In the genomic region with DNA sequence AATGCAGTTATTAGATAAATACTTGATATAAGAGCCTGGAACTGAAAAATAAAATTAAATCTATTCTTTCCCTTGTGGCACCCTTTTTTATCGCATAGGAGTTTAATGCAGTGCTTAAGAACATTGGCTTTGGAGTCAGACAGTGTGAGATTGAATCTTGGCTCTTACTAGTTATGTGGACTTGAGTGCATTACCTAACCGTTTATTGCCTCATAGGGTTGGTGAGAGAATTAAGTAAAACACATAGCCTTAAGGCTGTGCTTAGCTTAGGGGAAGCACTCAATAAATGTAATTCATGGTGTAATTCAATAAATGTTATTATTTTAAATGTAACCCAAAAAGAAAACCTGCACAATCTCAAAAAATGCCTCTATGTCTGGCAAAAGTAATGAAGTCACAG, we compare ENCODE assay signal across 2 cellular contexts.
TF ChIP-seq lines count a peak whose summit lies in the region.

No MANE protein-coding gene starts in this region.

TF ChIP-seq in GM12891, 5 proteins besides CTCF, POLR2A, EP300 and RAD21:
- no peak for TF ChIP-seq POLR2AphosphoS5 (IDR thresholded peaks at IDR 0.05; ENCODE audit: low read depth, low read length)
- TF ChIP-seq PAX5 (IDR thresholded peaks at IDR 0.05; ENCODE audit: insufficient read depth, low read length, severe bottlenecking) = no peak
- TF ChIP-seq TAF1 (IDR thresholded peaks at IDR 0.05; ENCODE audit: low read depth, low read length) = no peak
- TF ChIP-seq SPI1 (IDR thresholded peaks at IDR 0.05; ENCODE audit: low read depth, low read length) = no peak

TF ChIP-seq in H1, 55 proteins besides CTCF, POLR2A, EP300 and RAD21:
- TF ChIP-seq, protein P1, sequence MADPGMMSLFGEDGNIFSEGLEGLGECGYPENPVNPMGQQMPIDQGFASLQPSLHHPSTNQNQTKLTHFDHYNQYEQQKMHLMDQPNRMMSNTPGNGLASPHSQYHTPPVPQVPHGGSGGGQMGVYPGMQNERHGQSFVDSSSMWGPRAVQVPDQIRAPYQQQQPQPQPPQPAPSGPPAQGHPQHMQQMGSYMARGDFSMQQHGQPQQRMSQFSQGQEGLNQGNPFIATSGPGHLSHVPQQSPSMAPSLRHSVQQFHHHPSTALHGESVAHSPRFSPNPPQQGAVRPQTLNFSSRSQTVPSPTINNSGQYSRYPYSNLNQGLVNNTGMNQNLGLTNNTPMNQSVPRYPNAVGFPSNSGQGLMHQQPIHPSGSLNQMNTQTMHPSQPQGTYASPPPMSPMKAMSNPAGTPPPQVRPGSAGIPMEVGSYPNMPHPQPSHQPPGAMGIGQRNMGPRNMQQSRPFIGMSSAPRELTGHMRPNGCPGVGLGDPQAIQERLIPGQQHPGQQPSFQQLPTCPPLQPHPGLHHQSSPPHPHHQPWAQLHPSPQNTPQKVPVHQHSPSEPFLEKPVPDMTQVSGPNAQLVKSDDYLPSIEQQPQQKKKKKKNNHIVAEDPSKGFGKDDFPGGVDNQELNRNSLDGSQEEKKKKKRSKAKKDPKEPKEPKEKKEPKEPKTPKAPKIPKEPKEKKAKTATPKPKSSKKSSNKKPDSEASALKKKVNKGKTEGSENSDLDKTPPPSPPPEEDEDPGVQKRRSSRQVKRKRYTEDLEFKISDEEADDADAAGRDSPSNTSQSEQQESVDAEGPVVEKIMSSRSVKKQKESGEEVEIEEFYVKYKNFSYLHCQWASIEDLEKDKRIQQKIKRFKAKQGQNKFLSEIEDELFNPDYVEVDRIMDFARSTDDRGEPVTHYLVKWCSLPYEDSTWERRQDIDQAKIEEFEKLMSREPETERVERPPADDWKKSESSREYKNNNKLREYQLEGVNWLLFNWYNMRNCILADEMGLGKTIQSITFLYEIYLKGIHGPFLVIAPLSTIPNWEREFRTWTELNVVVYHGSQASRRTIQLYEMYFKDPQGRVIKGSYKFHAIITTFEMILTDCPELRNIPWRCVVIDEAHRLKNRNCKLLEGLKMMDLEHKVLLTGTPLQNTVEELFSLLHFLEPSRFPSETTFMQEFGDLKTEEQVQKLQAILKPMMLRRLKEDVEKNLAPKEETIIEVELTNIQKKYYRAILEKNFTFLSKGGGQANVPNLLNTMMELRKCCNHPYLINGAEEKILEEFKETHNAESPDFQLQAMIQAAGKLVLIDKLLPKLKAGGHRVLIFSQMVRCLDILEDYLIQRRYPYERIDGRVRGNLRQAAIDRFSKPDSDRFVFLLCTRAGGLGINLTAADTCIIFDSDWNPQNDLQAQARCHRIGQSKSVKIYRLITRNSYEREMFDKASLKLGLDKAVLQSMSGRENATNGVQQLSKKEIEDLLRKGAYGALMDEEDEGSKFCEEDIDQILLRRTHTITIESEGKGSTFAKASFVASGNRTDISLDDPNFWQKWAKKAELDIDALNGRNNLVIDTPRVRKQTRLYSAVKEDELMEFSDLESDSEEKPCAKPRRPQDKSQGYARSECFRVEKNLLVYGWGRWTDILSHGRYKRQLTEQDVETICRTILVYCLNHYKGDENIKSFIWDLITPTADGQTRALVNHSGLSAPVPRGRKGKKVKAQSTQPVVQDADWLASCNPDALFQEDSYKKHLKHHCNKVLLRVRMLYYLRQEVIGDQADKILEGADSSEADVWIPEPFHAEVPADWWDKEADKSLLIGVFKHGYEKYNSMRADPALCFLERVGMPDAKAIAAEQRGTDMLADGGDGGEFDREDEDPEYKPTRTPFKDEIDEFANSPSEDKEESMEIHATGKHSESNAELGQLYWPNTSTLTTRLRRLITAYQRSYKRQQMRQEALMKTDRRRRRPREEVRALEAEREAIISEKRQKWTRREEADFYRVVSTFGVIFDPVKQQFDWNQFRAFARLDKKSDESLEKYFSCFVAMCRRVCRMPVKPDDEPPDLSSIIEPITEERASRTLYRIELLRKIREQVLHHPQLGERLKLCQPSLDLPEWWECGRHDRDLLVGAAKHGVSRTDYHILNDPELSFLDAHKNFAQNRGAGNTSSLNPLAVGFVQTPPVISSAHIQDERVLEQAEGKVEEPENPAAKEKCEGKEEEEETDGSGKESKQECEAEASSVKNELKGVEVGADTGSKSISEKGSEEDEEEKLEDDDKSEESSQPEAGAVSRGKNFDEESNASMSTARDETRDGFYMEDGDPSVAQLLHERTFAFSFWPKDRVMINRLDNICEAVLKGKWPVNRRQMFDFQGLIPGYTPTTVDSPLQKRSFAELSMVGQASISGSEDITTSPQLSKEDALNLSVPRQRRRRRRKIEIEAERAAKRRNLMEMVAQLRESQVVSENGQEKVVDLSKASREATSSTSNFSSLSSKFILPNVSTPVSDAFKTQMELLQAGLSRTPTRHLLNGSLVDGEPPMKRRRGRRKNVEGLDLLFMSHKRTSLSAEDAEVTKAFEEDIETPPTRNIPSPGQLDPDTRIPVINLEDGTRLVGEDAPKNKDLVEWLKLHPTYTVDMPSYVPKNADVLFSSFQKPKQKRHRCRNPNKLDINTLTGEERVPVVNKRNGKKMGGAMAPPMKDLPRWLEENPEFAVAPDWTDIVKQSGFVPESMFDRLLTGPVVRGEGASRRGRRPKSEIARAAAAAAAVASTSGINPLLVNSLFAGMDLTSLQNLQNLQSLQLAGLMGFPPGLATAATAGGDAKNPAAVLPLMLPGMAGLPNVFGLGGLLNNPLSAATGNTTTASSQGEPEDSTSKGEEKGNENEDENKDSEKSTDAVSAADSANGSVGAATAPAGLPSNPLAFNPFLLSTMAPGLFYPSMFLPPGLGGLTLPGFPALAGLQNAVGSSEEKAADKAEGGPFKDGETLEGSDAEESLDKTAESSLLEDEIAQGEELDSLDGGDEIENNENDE (IDR thresholded peaks at IDR 0.05; ENCODE audit: insufficient replicate concordance, low read length) = no peak
- TF ChIP-seq HDAC6 (IDR thresholded peaks at IDR 0.05; ENCODE audit: low read depth, low read length) = no peak
- no peak for TF ChIP-seq RFX5 (IDR thresholded peaks at IDR 0.05; ENCODE audit: borderline replicate concordance, low read depth, low read length)
- TF ChIP-seq JUND (IDR thresholded peaks at IDR 0.05; ENCODE audit: low read length) = no peak
- TF ChIP-seq BACH1 (IDR thresholded peaks at IDR 0.05; ENCODE audit: low read length) = no peak
- TF ChIP-seq CREB1 (IDR thresholded peaks at IDR 0.05) = no peak
- no peak for TF ChIP-seq CBX5 (IDR thresholded peaks at IDR 0.05; ENCODE audit: low read depth, low read length)
- no peak for TF ChIP-seq CBX8 (IDR thresholded peaks at IDR 0.05; ENCODE audit: borderline replicate concordance, low read depth, low read length)
- TF ChIP-seq SIN3A (conservative IDR thresholded peaks at IDR 0.05 in 1 of 2, IDR thresholded peaks at IDR 0.05 in 1 of 2; ENCODE audit: low read depth in 1 of 2, low read length in 2 of 2) = no peak
- no peak for TF ChIP-seq NRF1 (IDR thresholded peaks at IDR 0.05; ENCODE audit: low read depth, low read length)
- TF ChIP-seq MAFK (IDR thresholded peaks at IDR 0.05; ENCODE audit: low read depth, low read length) = no peak
- TF ChIP-seq ASH2L (IDR thresholded peaks at IDR 0.05; ENCODE audit: low read length) = no peak
- no peak for TF ChIP-seq ZNF274 (IDR thresholded peaks at IDR 0.05; ENCODE audit: borderline replicate concordance, extremely low read depth, low read length)
